ENCODE assay signal across 20 cellular contexts in genomic region chr3:56929809-56930615, GRCh38.
A peak's percentile ranks its signal among the peaks of the same experiment; 100 is the strongest.
DNase-seq lines count a peak whose midpoint lies in the region; ATAC-seq and TF ChIP-seq lines count a peak whose summit lies in the region.
"Had no signal": no experiment of that assay in that cellular context is flagged by ENCODE, and none has a peak within 500 bp of the region (broad histone marks: within the 10 kb centered on the region; RNA-seq: fewer than 3 reads in every experiment).

No MANE protein-coding gene starts in this region.

- H3K4me1 ChIP-seq in heart left ventricle: peaks cover 0 to 55% (median 37%) of the 10 kb centered on the region in 12 donors
- H3K4me1 ChIP-seq in skeletal muscle tissue (ENCODE audit: control insufficient read depth in 3 of 3, insufficient read depth in 3 of 3, low read length in 3 of 3): peaks cover 20 to 23% (median 23%) of the 10 kb centered on the region in 3 donors

- DNase-seq in heart left ventricle (no peak), left cardiac atrium (no peak), WTC11 (ENCODE audit: low spot score) (peak; percentile 18), left ventricle myocardium superior (no peak)
- no peak for DNase-seq in activated CD8-positive, alpha-beta memory T cell treated with anti-CD3 and anti-CD28 coated beads, Interleukin-2, amount 50 U/mL, for 48 hours
- DNase-seq in stimulated activated CD8-positive, alpha-beta memory T cell treated with anti-CD3 and anti-CD28 coated beads, Interleukin-4, amount 100 ng/mL, for 48 hours: no peak
- DNase-seq: activated CD4-positive, alpha-beta T cell treated with anti-CD3 and anti-CD28 coated beads, Interleukin-2, amount 50 U/mL, for 48 hours; activated naive CD4-positive, alpha-beta T cell treated with anti-CD3 and anti-CD28 coated beads, Interleukin-2, amount 50 U/mL, for 16 hours; C1 segment of cervical spinal cord; KG1; mesendoderm; NCI-H2081; NCI-H345; NCI-H82; sigmoid colon; substantia nigra had no signal

- H3K36me3 Mint-ChIP-seq in WTC11: peaks cover 6% of the 10 kb centered on the region

- intact Hi-C loops in heart left ventricle (cut with DNase I) (loop anchor here in 2 of 10 donors (5.0 kb wide), 2 partner anchors 57 to 128 kb away; partner anchors contain the start of gene ARHGEF3 (in 2 of the 2)), left cardiac atrium (cut with DNase I) (no loop called here), left ventricle myocardium superior (cut with micrococcal nuclease) (no loop called here)

- no peak overlapping the region for H3K4me3 Mint-ChIP-seq in WTC11
- H3K4me3 Mint-ChIP-seq: brain, nephron had no signal

- no peaks in the 10 kb centered on the region for H3K27me3 Mint-ChIP-seq in WTC11 (ENCODE audit: low read depth)
- H3K27me3 Mint-ChIP-seq: brain had no signal

- peak in 2 of 4 donors; percentile 25 to 40 for ATAC-seq in heart left ventricle
- ATAC-seq in left cardiac atrium: no peak
- ATAC-seq in WTC11: no peak
- peak; percentile 28 for ATAC-seq in left ventricle myocardium superior
- no peak for ATAC-seq in HG03025 (IDR thresholded peaks at IDR 0.05; ENCODE audit: low FRiP score, unreplicated experiment)

- H3K4me3 ChIP-seq in heart left ventricle (no peak overlapping the region), skeletal muscle tissue (ENCODE audit: low read length in 3 of 3) (no peak overlapping the region)
- H3K4me3 ChIP-seq: sigmoid colon had no signal

- POLR2A ChIA-PET in WTC11 (lab: Charles Lee): no interaction called here

- WGBS in heart left ventricle, 4 donors: 52 to 65% (median 58%) methylated on average over 10 of the region's 10 CpGs

- TF ChIP-seq CTCF in heart left ventricle (IDR thresholded peaks at IDR 0.05) (no peak), WTC11 (IDR thresholded peaks at IDR 0.05) (no peak)

- CTCF ChIA-PET in WTC11 (lab: Charles Lee): no interaction called here

- H3K9me3 ChIP-seq in heart left ventricle (peaks cover 0 to 5% (median 0%) of the 10 kb centered on the region in 12 donors), skeletal muscle tissue (ENCODE audit: control insufficient read depth in 3 of 3, low read length in 3 of 3) (no peaks in the 10 kb centered on the region)
- H3K9me3 ChIP-seq: sigmoid colon had no signal

- H3K27ac Mint-ChIP-seq in WTC11: no peak overlapping the region

- TF ChIP-seq POLR2A in heart left ventricle (IDR thresholded peaks at IDR 0.05): no peak

- peaks cover 25% of the 10 kb centered on the region for H3K4me1 Mint-ChIP-seq in WTC11

- no peaks in the 10 kb centered on the region for H3K36me3 ChIP-seq in heart left ventricle
- no peaks in the 10 kb centered on the region for H3K36me3 ChIP-seq in skeletal muscle tissue (ENCODE audit: control insufficient read depth in 3 of 3, insufficient read depth in 3 of 3, low read length in 3 of 3)
- H3K36me3 ChIP-seq: sigmoid colon had no signal

- H3K27ac ChIP-seq in heart left ventricle (peak overlapping the region in 9 of 12 donors; percentile 12 to 72 (median 55)), skeletal muscle tissue (ENCODE audit: low read depth, low read length) (peak overlapping the region; percentile 59)

- H3K27me3 ChIP-seq in heart left ventricle: no peaks in the 10 kb centered on the region
- H3K27me3 ChIP-seq in skeletal muscle tissue (ENCODE audit: control insufficient read depth in 3 of 3, insufficient read depth in 3 of 3, low read length in 3 of 3): no peaks in the 10 kb centered on the region
- H3K27me3 ChIP-seq: sigmoid colon had no signal

- no peak overlapping the region for H3K9ac ChIP-seq in skeletal muscle tissue (ENCODE audit: low read depth in 1 of 3, low read length in 3 of 3)

- peaks cover 6% of the 10 kb centered on the region for H3K9me3 Mint-ChIP-seq in WTC11

TF ChIP-seq in WTC11, 78 proteins besides CTCF, POLR2A, EP300 and RAD21:
- TF ChIP-seq ELF4 (CRISPR knock-in tag; IDR thresholded peaks at IDR 0.05; ENCODE audit: low read depth): no peak
- TF ChIP-seq EMX1 (CRISPR knock-in tag; IDR thresholded peaks at IDR 0.05): no peak
